In the genomic region with DNA sequence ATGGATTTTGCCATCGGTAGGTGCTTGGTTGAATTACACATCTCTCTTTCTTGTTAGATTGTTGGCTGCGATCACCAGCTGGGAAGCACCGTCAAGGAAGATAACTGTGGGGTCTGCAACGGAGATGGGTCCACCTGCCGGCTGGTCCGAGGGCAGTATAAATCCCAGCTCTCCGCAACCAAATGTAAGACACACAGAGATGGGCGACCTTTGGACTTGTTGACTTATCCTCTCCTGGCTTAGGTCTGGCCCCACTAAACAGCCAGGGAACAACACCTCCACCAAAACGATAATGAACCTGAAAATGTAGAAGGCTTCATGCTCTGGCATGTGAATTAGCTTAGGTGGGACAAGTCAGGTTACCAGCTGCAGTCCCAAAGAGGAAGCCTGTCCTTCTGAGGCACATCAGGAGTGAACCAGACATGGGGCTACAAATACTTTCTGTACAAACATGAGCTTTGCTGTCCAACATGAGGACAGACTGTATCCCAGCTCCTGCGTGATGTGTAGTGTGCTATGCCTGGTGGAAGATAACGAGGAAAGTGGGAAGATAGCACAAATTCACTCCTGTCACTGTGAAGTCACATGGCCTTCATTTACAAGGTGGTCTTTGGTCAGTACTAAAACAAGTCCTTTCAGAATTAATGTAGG, we compare ENCODE assay signal across 34 cellular contexts.
"Had no signal": no experiment of that assay in that cellular context is flagged by ENCODE, and none has a peak within 500 bp of the region (broad histone marks: within the 10 kb centered on the region; RNA-seq: fewer than 3 reads in every experiment).

No MANE protein-coding gene starts in this region.

- H3K4me3 ChIP-seq: cardiac muscle cell, PC-9 had no signal

- H3K27ac ChIP-seq: brain microvascular endothelial cell, cardiac muscle cell, PC-9, RWPE1, VCaP had no signal

- H3K27ac Mint-ChIP-seq: activated CD4-positive, alpha-beta memory T cell treated with anti-CD3 and anti-CD28 coated beads, Interleukin-2, amount 10 ng/mL, durations not matched to agents 7 days and 5 days; activated CD8-positive, alpha-beta memory T cell treated with anti-CD3 and anti-CD28 coated beads, Interleukin-2, amount 10 ng/mL, durations not matched to agents 7 days and 5 days; activated naive CD4-positive, alpha-beta T cell treated with anti-CD3 and anti-CD28 coated beads, Interleukin-2, amount 10 ng/mL, durations not matched to agents 7 days and 5 days; activated naive CD8-positive, alpha-beta T cell; activated naive CD8-positive, alpha-beta T cell treated with anti-CD3 and anti-CD28 coated beads, Interleukin-2, amount 50 U/mL, for 24 hours had no signal

- H3K4me2 ChIP-seq: PC-9 had no signal

- H3K9me3 Mint-ChIP-seq: activated CD4-positive, alpha-beta memory T cell treated with anti-CD3 and anti-CD28 coated beads, Interleukin-2, amount 10 ng/mL, durations not matched to agents 7 days and 5 days; activated naive CD4-positive, alpha-beta T cell treated with anti-CD3 and anti-CD28 coated beads, Interleukin-2, amount 10 ng/mL, durations not matched to agents 7 days and 5 days; activated naive CD8-positive, alpha-beta T cell treated with anti-CD3 and anti-CD28 coated beads, Interleukin-2, amount 50 U/mL, for 24 hours; central memory CD8-positive, alpha-beta T cell had no signal

- H3K36me3 Mint-ChIP-seq: activated CD8-positive, alpha-beta memory T cell treated with anti-CD3 and anti-CD28 coated beads, Interleukin-2, amount 10 ng/mL, durations not matched to agents 7 days and 5 days; activated naive CD4-positive, alpha-beta T cell treated with anti-CD3 and anti-CD28 coated beads, Interleukin-2, amount 10 ng/mL, durations not matched to agents 7 days and 5 days; activated naive CD8-positive, alpha-beta T cell had no signal

- H3K27me3 Mint-ChIP-seq: activated CD4-positive, alpha-beta memory T cell treated with anti-CD3 and anti-CD28 coated beads, Interleukin-2, amount 10 ng/mL, durations not matched to agents 7 days and 5 days; activated CD8-positive, alpha-beta memory T cell treated with anti-CD3 and anti-CD28 coated beads, Interleukin-2, amount 10 ng/mL, durations not matched to agents 7 days and 5 days; activated naive CD4-positive, alpha-beta T cell treated with anti-CD3 and anti-CD28 coated beads, Interleukin-2, amount 10 ng/mL, durations not matched to agents 7 days and 5 days; activated naive CD8-positive, alpha-beta T cell treated with anti-CD3 and anti-CD28 coated beads, Interleukin-2, amount 50 U/mL, for 24 hours; central memory CD8-positive, alpha-beta T cell had no signal

- FAIRE-seq: RCC 7860 had no signal

- H3K4me1 Mint-ChIP-seq: activated CD4-positive, alpha-beta memory T cell treated with anti-CD3 and anti-CD28 coated beads, Interleukin-2, amount 10 ng/mL, durations not matched to agents 7 days and 5 days; activated CD8-positive, alpha-beta memory T cell treated with anti-CD3 and anti-CD28 coated beads, Interleukin-2, amount 10 ng/mL, durations not matched to agents 7 days and 5 days; activated naive CD4-positive, alpha-beta T cell treated with anti-CD3 and anti-CD28 coated beads, Interleukin-2, amount 10 ng/mL, durations not matched to agents 7 days and 5 days; activated naive CD8-positive, alpha-beta T cell treated with anti-CD3 and anti-CD28 coated beads, Interleukin-2, amount 50 U/mL, for 24 hours; central memory CD8-positive, alpha-beta T cell had no signal

- ATAC-seq: activated CD8-positive, alpha-beta memory T cell treated with anti-CD3 and anti-CD28 coated beads, Interleukin-2, amount 10 ng/mL, durations not matched to agents 7 days and 5 days; activated naive CD8-positive, alpha-beta T cell treated with anti-CD3 and anti-CD28 coated beads, Interleukin-2, amount 50 U/mL, for 24 hours; Right ventricle myocardium inferior had no signal

- H3K36me3 ChIP-seq: brain microvascular endothelial cell, cardiac muscle cell had no signal

- DNase-seq: activated CD4-positive, alpha-beta memory T cell treated with anti-CD3 and anti-CD28 coated beads, Interleukin-2, amount 10 ng/mL, durations not matched to agents 7 days and 5 days; activated CD4-positive, alpha-beta T cell treated with anti-CD3 and anti-CD28 coated beads for 1 hour; activated CD4-positive, alpha-beta T cell treated with anti-CD3 and anti-CD28 coated beads for 48 hours; activated CD4-positive, CD25-positive, alpha-beta regulatory T cell; activated CD8-positive, alpha-beta memory T cell treated with anti-CD3 and anti-CD28 coated beads for 24 hours; activated CD8-positive, alpha-beta memory T cell treated with anti-CD3 and anti-CD28 coated beads, Interleukin-2, amount 10 ng/mL, durations not matched to agents 7 days and 5 days; activated CD8-positive, alpha-beta memory T cell treated with anti-CD3 and anti-CD28 coated beads, Interleukin-2, amount 50 U/mL, for 48 hours; activated effector memory CD4-positive, alpha-beta T cell treated with Interleukin-2 at 50 U/mL for 16 hours; activated naive CD4-positive, alpha-beta T cell treated with anti-CD3 and anti-CD28 coated beads, Interleukin-2, amount 10 ng/mL, durations not matched to agents 7 days and 5 days; activated naive CD8-positive, alpha-beta T cell treated with anti-CD3 and anti-CD28 coated beads, Interleukin-2, amount 50 U/mL, for 24 hours; activated T-cell treated with anti-CD3 and anti-CD28 coated beads, Interleukin-2, amount 50 U/mL, for 48 hours; anterior cingulate cortex; brain microvascular endothelial cell; NCI-H1092 treated with DMSO at 0.1 percent for 48 hours; NCI-H1417; NCI-H146; NCI-H187; NCI-H2081 treated with DMSO at 0.1 percent for 48 hours; NCI-H345; NCI-H526; NCI-H748 treated with DMSO at 0.1 percent for 48 hours; PC-9; SIG-M5; SW 1271; T-helper 1 cell; T-helper 2 cell; T-helper 9 cell had no signal

- H3K4me3 Mint-ChIP-seq: activated CD4-positive, alpha-beta memory T cell treated with anti-CD3 and anti-CD28 coated beads, Interleukin-2, amount 10 ng/mL, durations not matched to agents 7 days and 5 days; activated CD8-positive, alpha-beta memory T cell treated with anti-CD3 and anti-CD28 coated beads, Interleukin-2, amount 10 ng/mL, durations not matched to agents 7 days and 5 days; activated naive CD4-positive, alpha-beta T cell treated with anti-CD3 and anti-CD28 coated beads, Interleukin-2, amount 10 ng/mL, durations not matched to agents 7 days and 5 days; activated naive CD8-positive, alpha-beta T cell; activated naive CD8-positive, alpha-beta T cell treated with anti-CD3 and anti-CD28 coated beads, Interleukin-2, amount 50 U/mL, for 24 hours; central memory CD8-positive, alpha-beta T cell had no signal

- H3K27me3 ChIP-seq: brain microvascular endothelial cell, cardiac muscle cell had no signal

- H2AFZ ChIP-seq: PC-9 had no signal
